In the genomic region with DNA sequence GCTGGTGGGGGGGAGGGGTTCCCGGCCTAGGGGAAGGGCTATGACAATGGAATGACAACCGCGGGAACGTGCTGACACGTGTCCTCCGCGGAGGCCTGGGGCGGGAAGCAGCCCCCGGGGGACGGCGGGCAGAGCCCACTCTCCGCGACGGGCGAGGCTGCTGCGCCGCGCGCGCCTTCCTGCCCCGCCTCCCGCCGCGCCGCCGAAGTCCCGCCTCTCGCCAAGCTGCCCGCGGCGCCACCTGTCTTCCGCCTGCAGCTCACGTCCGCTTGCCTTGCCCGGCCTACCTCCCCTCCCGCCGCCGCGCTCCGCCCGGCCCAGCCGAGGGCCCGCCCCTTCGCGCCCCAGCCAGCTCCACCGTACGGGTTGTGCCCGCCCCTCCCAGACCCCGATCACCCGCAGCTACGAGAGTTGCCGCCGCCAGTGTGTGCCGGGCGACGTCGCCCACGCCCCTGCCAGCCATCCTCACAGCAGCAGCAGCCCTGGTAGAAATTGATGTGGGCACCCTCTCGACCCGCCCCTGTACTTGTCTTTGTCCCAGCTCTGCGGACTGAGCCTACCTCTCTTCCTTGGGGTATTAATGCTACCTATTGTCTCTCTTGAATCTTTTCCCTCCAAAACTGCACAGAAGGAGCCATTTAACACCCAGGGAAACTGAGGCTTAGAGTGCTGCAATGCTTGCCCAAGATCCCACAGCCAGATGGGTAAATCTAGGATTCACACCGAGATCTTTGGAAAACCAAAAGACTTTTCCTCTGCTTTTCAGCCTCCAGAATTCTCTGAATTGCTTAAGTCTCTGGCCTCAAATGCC, we compare ENCODE assay signal across 8 cellular contexts. TPM values are rescaled to one million over a fixed set of nuclear protein-coding genes. Genes with fewer than 3 reads are reported as not detected.
DNase-seq lines count a peak whose midpoint lies in the region; ATAC-seq and TF ChIP-seq lines count a peak whose summit lies in the region.

A gene with protein sequence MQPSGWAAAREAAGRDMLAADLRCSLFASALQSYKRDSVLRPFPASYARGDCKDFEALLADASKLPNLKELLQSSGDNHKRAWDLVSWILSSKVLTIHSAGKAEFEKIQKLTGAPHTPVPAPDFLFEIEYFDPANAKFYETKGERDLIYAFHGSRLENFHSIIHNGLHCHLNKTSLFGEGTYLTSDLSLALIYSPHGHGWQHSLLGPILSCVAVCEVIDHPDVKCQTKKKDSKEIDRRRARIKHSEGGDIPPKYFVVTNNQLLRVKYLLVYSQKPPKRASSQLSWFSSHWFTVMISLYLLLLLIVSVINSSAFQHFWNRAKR (minus strand): TSS at position 180 of the 811 bp plus-strand sequence. CDS start 457 bp downstream, outside the sequence.

- H3K27me3 ChIP-seq in BLaER1: no peaks in the 10 kb centered on the region

- TF ChIP-seq CTCF in choroid plexus epithelial cell (conservative IDR thresholded peaks at IDR 0.05; ENCODE audit: low read depth, low read length): peak; percentile 43

- POLR2A ChIA-PET in activated CD4-positive, alpha-beta T cell treated with anti-CD3 and anti-CD28 coated beads for 36 hours (lab: Charles Lee): interaction anchor here (0.6 to 6.6 kb wide), 12 partner anchors 8 to 446 kb away, joined by 3 to 137 read pairs (median 6); partner anchors contain the start of genes CLPX and RNU5B-1

- H3K4me3 ChIP-seq in BLaER1 (peak within 1 kb of the TSS; percentile 85), choroid plexus epithelial cell (ENCODE audit: low read depth, low read length) (peak within 1 kb of the TSS; percentile 76)

- peak; percentile 91 for ATAC-seq in HG03442 (IDR thresholded peaks at IDR 0.05; ENCODE audit: unreplicated experiment)
- ATAC-seq in activated CD4-positive, alpha-beta T cell treated with anti-CD3 and anti-CD28 coated beads for 36 hours: peak; percentile 98

- no peaks in the 10 kb centered on the region for H3K27me3 Mint-ChIP-seq in activated CD4-positive, alpha-beta T cell treated with anti-CD3 and anti-CD28 coated beads for 36 hours

- peak within 1 kb of the TSS; percentile 92 for H3K9ac ChIP-seq in BLaER1

- H3K9me3 Mint-ChIP-seq in activated CD4-positive, alpha-beta T cell treated with anti-CD3 and anti-CD28 coated beads for 36 hours (ENCODE audit: low read depth): no peaks in the 10 kb centered on the region

- intact Hi-C loops in activated CD4-positive, alpha-beta T cell treated with anti-CD3 and anti-CD28 coated beads for 36 hours (cut with DNase I, micrococcal nuclease): loop anchor here (1.0 to 2.0 kb wide), 7 partner anchors 8 to 258 kb away; partner anchors contain the start of genes CLPX (in 2 of the 2), MTFMT (in 1 of the 2), PDCD7 (in 1 of the 2) and RNU5B-1 (in 1 of the 2)

- peaks cover 44% of the 10 kb centered on the region for H3K4me1 ChIP-seq in BLaER1

- peak within 1 kb of the TSS; percentile 87 for H3K4me3 Mint-ChIP-seq in activated CD4-positive, alpha-beta T cell treated with anti-CD3 and anti-CD28 coated beads for 36 hours

- DNase-seq in GM19240 (ENCODE audit: insufficient read length, low spot score): peak; percentile 69
- peak; percentile 92 to 95 for DNase-seq in NCI-H524 (lab: John Stamatoyannopoulos, UW)
- peak; percentile 96 for DNase-seq in activated CD4-positive, alpha-beta T cell treated with anti-CD3 and anti-CD28 coated beads for 36 hours
- peak; percentile 83 for DNase-seq in choroid plexus epithelial cell (ENCODE audit: low read depth)
- DNase-seq in left kidney (ENCODE audit: low read depth, low spot score): peak; percentile 98
- DNase-seq in stimulated activated CD4-positive, alpha-beta T cell treated with anti-CD3 and anti-CD28 coated beads, Interleukin-2, amount 100 ng/mL, for 24 hours: peak; percentile 91 to 95

- H3K4me1 Mint-ChIP-seq in activated CD4-positive, alpha-beta T cell treated with anti-CD3 and anti-CD28 coated beads for 36 hours: peaks cover 30% of the 10 kb centered on the region

- H3K36me3 ChIP-seq in BLaER1: peaks cover 19% of the 10 kb centered on the region

- H3K9me3 ChIP-seq in BLaER1: no peaks in the 10 kb centered on the region

- H3K27ac ChIP-seq in BLaER1: peak within 1 kb of the TSS; percentile 94

- H3K4me2 ChIP-seq in BLaER1: peak within 1 kb of the TSS; percentile 96

- H3K27ac Mint-ChIP-seq in activated CD4-positive, alpha-beta T cell treated with anti-CD3 and anti-CD28 coated beads for 36 hours: peak within 1 kb of the TSS; percentile 89

- peaks cover 13% of the 10 kb centered on the region for H3K36me3 Mint-ChIP-seq in activated CD4-positive, alpha-beta T cell treated with anti-CD3 and anti-CD28 coated beads for 36 hours (ENCODE audit: low read depth)

- CTCF ChIA-PET in activated CD4-positive, alpha-beta T cell treated with anti-CD3 and anti-CD28 coated beads for 36 hours (lab: Charles Lee): interaction anchor here (0.6 to 3.7 kb wide), 14 partner anchors 8 to 197 kb away, joined by 3 to 20 read pairs (median 4); partner anchors contain the start of genes CILP, CLPX, PDCD7 and RNU5B-1

- H4K20me1 ChIP-seq in BLaER1: peaks cover 4% of the 10 kb centered on the region; the same call in 1 of the 2 replicates

RNA-seq across cellular contexts. Expression of the gene that starts here (rescaled TPM):
- 10 to 100 TPM; 17.9 to 20.1 TPM for total RNA-seq in activated CD4-positive, alpha-beta T cell treated with anti-CD3 and anti-CD28 coated beads for 36 hours

Comparison
In these comparisons a context has a peak if more than half of its experiments do, and no peak if none do; other contexts are left out.
1. Peak in every context shown above with its lines: DNase-seq, ATAC-seq, H3K4me3 ChIP-seq and H3K27ac ChIP-seq.